Comparison of ENCODE assay signal across 25 cellular contexts in genomic region chr16:56081371-56081770, GRCh38.
"Had no signal": no experiment of that assay in that cellular context is flagged by ENCODE, and none has a peak within 500 bp of the region (broad histone marks: within the 10 kb centered on the region; RNA-seq: fewer than 3 reads in every experiment).

No MANE protein-coding gene starts in this region.

- H3K9me3 ChIP-seq: neutrophil, pancreas, prostate gland, right atrium auricular region, right lobe of liver, sigmoid colon, stomach, thoracic aorta, thyroid gland, tibial nerve, upper lobe of left lung, uterus had no signal

- H3K4me3 ChIP-seq: neural progenitor cell, pancreas, prostate gland, right atrium auricular region, right lobe of liver, sigmoid colon, stomach, thoracic aorta, thyroid gland, tibial nerve, upper lobe of left lung, uterus had no signal

- H3K4me2 ChIP-seq: neural progenitor cell had no signal

- DNase-seq: naive thymus-derived CD4-positive, alpha-beta T cell; natural killer cell; nucleus accumbens; pancreas; retina; right lobe of liver; sigmoid colon; small intestine; stimulated activated CD4-positive, alpha-beta T cell treated with anti-CD3 and anti-CD28 coated beads, Interleukin-15, amount 100 ng/mL, for 24 hours; stimulated activated CD4-positive, alpha-beta T cell treated with anti-CD3 and anti-CD28 coated beads, Interleukin-2, amount 100 ng/mL, for 24 hours; stimulated activated CD4-positive, alpha-beta T cell treated with anti-CD3 and anti-CD28 coated beads, Interleukin-2, amount 100 ng/mL, for 48 hours; stimulated activated CD4-positive, alpha-beta T cell treated with anti-CD3 and anti-CD28 coated beads, Interleukin-4, amount 100 ng/mL, for 24 hours; stimulated activated naive B cell treated with anti-CD40 and anti-IgM and Interleukin-4, amounts not matched to agents 10 μg/mL and 1 μg/mL and 100 μg/mL, for 72 hours; stimulated activated naive CD4-positive, alpha-beta T cell treated with Interleukin-2 at 50 U/mL for 16 hours; stomach; thyroid gland; trophoblast cell; upper lobe of left lung; uterus had no signal

- H3K27ac ChIP-seq: neural progenitor cell, neutrophil, pancreas, prostate gland, right atrium auricular region, right lobe of liver, sigmoid colon, stomach, thoracic aorta, thyroid gland, tibial nerve, upper lobe of left lung, uterus had no signal

- H2AFZ ChIP-seq: neural progenitor cell had no signal

- H3K9ac ChIP-seq: neural progenitor cell had no signal

- H3K36me3 ChIP-seq: neural progenitor cell, neutrophil, pancreas, prostate gland, right atrium auricular region, right lobe of liver, sigmoid colon, stomach, thoracic aorta, thyroid gland, tibial nerve, upper lobe of left lung, uterus had no signal

- H3K4me1 ChIP-seq: neural progenitor cell, pancreas, prostate gland, right atrium auricular region, right lobe of liver, sigmoid colon, stomach, thyroid gland, tibial nerve, upper lobe of left lung, uterus had no signal

- H3K27me3 ChIP-seq: neural progenitor cell, neutrophil, pancreas, right atrium auricular region, right lobe of liver, sigmoid colon, stomach, thyroid gland, tibial nerve, upper lobe of left lung, uterus had no signal

- FAIRE-seq: pancreas, small intestine had no signal
